7 cellular contexts compared by ENCODE assay signal in the genomic region with DNA sequence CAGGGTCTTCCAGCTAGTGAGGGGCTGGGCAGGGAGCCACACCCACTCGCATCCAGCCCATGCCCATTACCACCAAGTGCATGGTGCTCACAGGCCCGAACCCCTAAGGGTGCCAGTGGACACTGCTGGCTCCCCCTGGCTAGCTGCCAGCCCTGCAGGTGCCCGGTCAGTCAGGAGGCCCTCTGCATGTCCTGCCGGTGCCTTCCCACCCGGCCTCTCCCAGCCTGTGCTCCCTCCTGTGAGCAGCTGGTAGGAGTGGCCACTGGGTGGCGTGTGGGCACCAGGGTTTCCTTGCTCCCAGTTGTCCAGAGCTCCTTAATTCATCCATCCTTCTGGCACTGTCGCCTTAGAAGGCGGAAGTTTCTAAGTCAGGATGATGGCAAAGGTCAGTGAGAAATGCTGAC. TPM values are rescaled to one million over a fixed set of nuclear protein-coding genes. Genes with fewer than 3 reads are reported as not detected.
DNase-seq lines count a peak whose midpoint lies in the region; ATAC-seq, FAIRE-seq and TF ChIP-seq lines count a peak whose summit lies in the region.

No MANE protein-coding gene starts in this region.

- no TSS peak for BruUV-seq in PC-3 (replicated peaks; lab: Mats Ljungman, UMichigan)

- H2BK12ac ChIP-seq in neuronal stem cell (ENCODE audit: low read length) = no peak overlapping the region

- no peak for FAIRE-seq in HTR-8/SVneo (lab: Jason Lieb, UNC)

- no peak overlapping the region for H3K14ac ChIP-seq in neuronal stem cell (ENCODE audit: low read length)

- H3K23ac ChIP-seq in neuronal stem cell (ENCODE audit: low read depth, low read length, poor library complexity) = no peak overlapping the region

- intact Hi-C loops in PC-3 (cut with micrococcal nuclease) = no loop called here

- POLR2A ChIA-PET in PC-3 (lab: Charles Lee; ENCODE audit: unreplicated experiment) = no interaction called here

- no peaks in the 10 kb centered on the region for H3F3A ChIP-seq in PC-3 (ENCODE audit: low read length, unreplicated experiment)

- H3K4me1 ChIP-seq in PC-3 (ENCODE audit: insufficient read depth, low read length) (no peaks in the 10 kb centered on the region), neuronal stem cell (ENCODE audit: control insufficient read depth in 2 of 2, insufficient read depth in 1 of 2, low read depth in 1 of 2, low read length in 2 of 2) (no peaks in the 10 kb centered on the region)

- H3K4me2 ChIP-seq in PC-3 (ENCODE audit: low read length) = no peak overlapping the region
- no peak overlapping the region for H3K4me2 ChIP-seq in neuronal stem cell (ENCODE audit: insufficient read depth, low read length, poor library complexity, severe bottlenecking)

- peaks cover 52% of the 10 kb centered on the region for H3K36me3 ChIP-seq in PC-3 (ENCODE audit: low read depth, low read length)
- H3K36me3 ChIP-seq in neuronal stem cell (replicated peaks in 1 of 2; ENCODE audit: control insufficient read depth in 2 of 2, insufficient read depth in 2 of 2, low read length in 2 of 2) = peaks cover 14 to 34% of the 10 kb centered on the region in 2 donors

- no peaks in the 10 kb centered on the region for H3K9me2 ChIP-seq in PC-3 (replicated peaks; ENCODE audit: low read length)

- H3K4me3 ChIP-seq in PC-3 (ENCODE audit: low read length) (no peak overlapping the region), epithelial cell of proximal tubule (ENCODE audit: low read depth, low read length) (no peak overlapping the region), neuronal stem cell (ENCODE audit: low read length in 2 of 2) (no peak overlapping the region)

- H2BK120ac ChIP-seq in neuronal stem cell (ENCODE audit: low read depth, low read length) = no peak overlapping the region

- no peaks in the 10 kb centered on the region for H3K79me2 ChIP-seq in PC-3 (ENCODE audit: low read length)

- H2BK15ac ChIP-seq in neuronal stem cell (ENCODE audit: low read length) = no peak overlapping the region

- H3K18ac ChIP-seq in neuronal stem cell (ENCODE audit: low read length) = no peak overlapping the region

- no peaks in the 10 kb centered on the region for H3K9me3 ChIP-seq in PC-3 (ENCODE audit: low read length)
- no peaks in the 10 kb centered on the region for H3K9me3 ChIP-seq in neuronal stem cell (replicated peaks in 1 of 2; ENCODE audit: control insufficient read depth in 2 of 2, insufficient read depth in 1 of 2, low read depth in 1 of 2, low read length in 2 of 2)

- no peaks in the 10 kb centered on the region for H4K20me1 ChIP-seq in PC-3 (ENCODE audit: low read length)

- TF ChIP-seq CTCF in PC-3 (conservative IDR thresholded peaks at IDR 0.05; ENCODE audit: low read depth, low read length) = peak; percentile 69
- TF ChIP-seq CTCF in epithelial cell of proximal tubule (conservative IDR thresholded peaks at IDR 0.05; ENCODE audit: low read depth, low read length) = peak; percentile 91

- peak; percentile 73 for ATAC-seq in PC-3
- no peak for ATAC-seq in GM21576 (IDR thresholded peaks at IDR 0.05; ENCODE audit: unreplicated experiment)

- no peak overlapping the region for H4K91ac ChIP-seq in neuronal stem cell (ENCODE audit: low read depth, low read length, poor library complexity)

- H3K27me3 ChIP-seq in PC-3 (ENCODE audit: low read length) (no peaks in the 10 kb centered on the region), neuronal stem cell (ENCODE audit: control insufficient read depth in 3 of 3, insufficient read depth in 3 of 3, low read depth in 1 of 3, low read length in 3 of 3) (no peaks in the 10 kb centered on the region)

- DNase-seq in EH (ENCODE audit: low read depth) (peak; percentile 71), HTR-8/SVneo (ENCODE audit: insufficient read length, low spot score) (peak; percentile 79), PC-3 (peak; percentile 49), epithelial cell of proximal tubule (ENCODE audit: low read depth) (no peak), neuronal stem cell (ENCODE audit: low spot score) (peak; percentile 45), NOMO-1 treated with DMSO at 0.1 percent for 48 hours (lab: John Stamatoyannopoulos, UW; ENCODE audit: unreplicated experiment) (no peak)

- H2AFZ ChIP-seq in PC-3 (ENCODE audit: low read length) (no peak overlapping the region), neuronal stem cell (ENCODE audit: low read length) (no peak overlapping the region)

- H4K8ac ChIP-seq in neuronal stem cell (ENCODE audit: low read depth, low read length) = no peak overlapping the region

- CTCF ChIA-PET in PC-3 (lab: Charles Lee) = interaction anchor here (0.6 kb wide), 1 partner anchor 11 kb away, joined by 3 read pairs; no protein-coding TSS in a partner anchor

- no peak overlapping the region for H2AK5ac ChIP-seq in neuronal stem cell (ENCODE audit: low read depth, low read length)

- H3K79me1 ChIP-seq in neuronal stem cell (ENCODE audit: low read depth, low read length) = no peaks in the 10 kb centered on the region

- no peak overlapping the region for H2BK5ac ChIP-seq in neuronal stem cell (ENCODE audit: low read length)

- H3K4ac ChIP-seq in neuronal stem cell (ENCODE audit: low read length) = no peak overlapping the region

- H3K9ac ChIP-seq in PC-3 (ENCODE audit: low read length) = no peak overlapping the region
- H3K9ac ChIP-seq in neuronal stem cell (ENCODE audit: low read depth, low read length, poor library complexity) = no peak overlapping the region

- no peak overlapping the region for H3K27ac ChIP-seq in PC-3 (ENCODE audit: low read length)
- H3K27ac ChIP-seq in neuronal stem cell (replicated peaks; ENCODE audit: low read length) = no peak overlapping the region

- WGBS in neuronal stem cell (ENCODE audit: extremely low coverage in 2 of 2, insufficient read length in 2 of 2, insufficient replicate concordance in 1 of 2), 2 donors = no CpG with 5 or more reads among the region's 8 CpGs

RNA-seq across cellular contexts. Expression of gene QSOX1, which starts 33.4 kb away (rescaled TPM):
- 192 and 237 TPM in 2 replicates for total RNA-seq in PC-3 (2014; rRNA removed)
- total RNA-seq in epithelial cell of proximal tubule = 170 and 247 TPM in 2 replicates
- polyA plus RNA-seq in neuronal stem cell (2013, experiment 1 of 2) = 31.6 TPM
- polyA plus RNA-seq in neuronal stem cell (2013, experiment 2 of 2) = 30.8 TPM

RNA-seq across cellular contexts. Expression of gene LHX4, which starts 42.0 kb away (rescaled TPM):
- 0.04 TPM in 1 of 2 replicates, not detected in the other for total RNA-seq in PC-3 (2014; rRNA removed)
- 0.14 TPM in 1 of 2 replicates, not detected in the other for total RNA-seq in epithelial cell of proximal tubule
- polyA plus RNA-seq in neuronal stem cell (2013, experiment 1 of 2) = 0.06 TPM
- 0.08 TPM for polyA plus RNA-seq in neuronal stem cell (2013, experiment 2 of 2)

Comparison
In these comparisons a context has a peak if more than half of its experiments do, and no peak if none do; other contexts are left out.
1. DNase-seq: peak in EH (single experiment), HTR-8/SVneo (single experiment), PC-3 (single experiment) and neuronal stem cell (single experiment); none in epithelial cell of proximal tubule (single experiment) and NOMO-1 treated with DMSO at 0.1 percent for 48 hours (single experiment).